8 cellular contexts compared by ENCODE assay signal in genomic region chr10:130300608-130301025, GRCh38.
DNase-seq lines count a peak whose midpoint lies in the region; ATAC-seq, FAIRE-seq and TF ChIP-seq lines count a peak whose summit lies in the region.

No MANE protein-coding gene starts in this region.

- peak overlapping the region in 2 of 3 experiments; percentile 48 to 68 for H3K4me3 ChIP-seq in endothelial cell of umbilical vein (replicated peaks in 1 of 3; ENCODE audit: insufficient read depth in 1 of 3, low read depth in 1 of 3, low read length in 3 of 3)

- ATAC-seq in HG02588 (IDR thresholded peaks at IDR 0.05; ENCODE audit: unreplicated experiment): peak; percentile 35

- POLR2A ChIA-PET in endothelial cell of umbilical vein (lab: Charles Lee): no interaction called here

- peaks cover 2% of the 10 kb centered on the region for H3K4me1 ChIP-seq in endothelial cell of umbilical vein (ENCODE audit: control insufficient read depth, extremely low read depth, insufficient read depth, low read length)

- intact Hi-C loops in endothelial cell of umbilical vein (cut with micrococcal nuclease): no loop called here

- H3K4me2 ChIP-seq in endothelial cell of umbilical vein (ENCODE audit: insufficient read depth, low read length): peak overlapping the region; percentile 71

- no peak for TF ChIP-seq CTCF in endothelial cell of umbilical vein (IDR thresholded peaks at IDR 0.05; ENCODE audit: extremely low read depth in 1 of 2, insufficient read depth in 1 of 2, low read depth in 1 of 2, low read length in 2 of 2)
- no peak for TF ChIP-seq CTCF in D721Med (IDR thresholded peaks at IDR 0.05; ENCODE audit: insufficient read depth, missing control alignments)

- dilution Hi-C loops in endothelial cell of umbilical vein (cut with MboI; ENCODE audit: extremely low pct_ligation_motif_present, low sequenced_read_pairs): no loop called here

- no peaks in the 10 kb centered on the region for H3K27me3 ChIP-seq in endothelial cell of umbilical vein (ENCODE audit: control insufficient read depth in 2 of 2, insufficient read depth in 2 of 2, low read length in 2 of 2)

- H3K9me1 ChIP-seq in endothelial cell of umbilical vein (replicated peaks; ENCODE audit: control insufficient read depth, extremely low read depth, insufficient read depth, low read length): no peaks in the 10 kb centered on the region

- no TSS peak for BruUV-seq in endothelial cell of umbilical vein (replicated peaks; lab: Mats Ljungman, UMichigan)

- no peak for TF ChIP-seq POLR2A in endothelial cell of umbilical vein (IDR thresholded peaks at IDR 0.05; ENCODE audit: low read depth, low read length)

- DNase-seq in T-helper 2 cell: peak in 3 of 5 experiments; percentile 20 to 90 (median 52)
- no peak for DNase-seq in endothelial cell of umbilical vein (ENCODE audit: low read depth, low spot score)
- peak in 2 of 3 donors; percentile 23 to 49 for DNase-seq in stimulated activated CD4-positive, alpha-beta T cell treated with anti-CD3 and anti-CD28 coated beads, Interleukin-12 subunit alpha, Interleukin-12 subunit beta, amount 100 ng/mL, for 48 hours (ENCODE audit: low read depth in 2 of 3, low spot score in 1 of 3)
- DNase-seq in D721Med (ENCODE audit: insufficient read length, low spot score): no peak
- no peak for DNase-seq in COLO829 (ENCODE audit: low spot score)
- DNase-seq in HT-29 (ENCODE audit: low spot score): no peak
- DNase-seq in NAMALWA (ENCODE audit: low spot score): no peak

- CTCF ChIA-PET in endothelial cell of umbilical vein (lab: Charles Lee): no interaction called here

- H4K20me1 ChIP-seq in endothelial cell of umbilical vein (replicated peaks; ENCODE audit: control insufficient read depth, extremely low read depth, insufficient read depth, low read length): no peaks in the 10 kb centered on the region

- H3K9me3 ChIP-seq in endothelial cell of umbilical vein (replicated peaks; ENCODE audit: control insufficient read depth, insufficient read depth, low read length): peaks cover 2% of the 10 kb centered on the region

- no peaks in the 10 kb centered on the region for H3K36me3 ChIP-seq in endothelial cell of umbilical vein (ENCODE audit: control insufficient read depth in 2 of 2, extremely low read depth in 1 of 2, insufficient read depth in 2 of 2, low read length in 2 of 2)

- H3K27ac ChIP-seq in endothelial cell of umbilical vein (ENCODE audit: insufficient read depth, low read depth, low read length): no peak overlapping the region

- peak overlapping the region; percentile 45 for H3K9ac ChIP-seq in endothelial cell of umbilical vein (replicated peaks; ENCODE audit: extremely low read depth, insufficient read depth, low read length)

- H2AFZ ChIP-seq in endothelial cell of umbilical vein (ENCODE audit: low read depth, low read length): no peak overlapping the region

- no peaks in the 10 kb centered on the region for H3K79me2 ChIP-seq in endothelial cell of umbilical vein (ENCODE audit: control insufficient read depth, insufficient read depth, low read length)

- no peak for FAIRE-seq in endothelial cell of umbilical vein (lab: Jason Lieb, UNC)
- FAIRE-seq in D721Med (lab: Jason Lieb, UNC): no peak

TF ChIP-seq in endothelial cell of umbilical vein, 7 proteins besides CTCF, POLR2A, EP300 and RAD21:
- peak; percentile 32 for TF ChIP-seq MAX (IDR thresholded peaks at IDR 0.05; ENCODE audit: insufficient read depth, insufficient read length)
- TF ChIP-seq POLR2AphosphoS5 (IDR thresholded peaks at IDR 0.05; ENCODE audit: insufficient read depth, low read depth, low read length): no peak
- TF ChIP-seq JUN (IDR thresholded peaks at IDR 0.05; ENCODE audit: borderline replicate concordance, insufficient read depth, insufficient read length, low read depth): no peak

Comparison
In these comparisons a context has a peak if more than half of its experiments do, and no peak if none do; other contexts are left out.
1. DNase-seq: peak in T-helper 2 cell (3 of 5) and stimulated activated CD4-positive, alpha-beta T cell treated with anti-CD3 and anti-CD28 coated beads, Interleukin-12 subunit alpha, Interleukin-12 subunit beta, amount 100 ng/mL, for 48 hours (2 of 3); none in endothelial cell of umbilical vein (single experiment), D721Med (single experiment), COLO829 (single experiment), HT-29 (single experiment) and NAMALWA (single experiment).